Comparison of ENCODE assay signal across 11 cellular contexts in the genomic region with DNA sequence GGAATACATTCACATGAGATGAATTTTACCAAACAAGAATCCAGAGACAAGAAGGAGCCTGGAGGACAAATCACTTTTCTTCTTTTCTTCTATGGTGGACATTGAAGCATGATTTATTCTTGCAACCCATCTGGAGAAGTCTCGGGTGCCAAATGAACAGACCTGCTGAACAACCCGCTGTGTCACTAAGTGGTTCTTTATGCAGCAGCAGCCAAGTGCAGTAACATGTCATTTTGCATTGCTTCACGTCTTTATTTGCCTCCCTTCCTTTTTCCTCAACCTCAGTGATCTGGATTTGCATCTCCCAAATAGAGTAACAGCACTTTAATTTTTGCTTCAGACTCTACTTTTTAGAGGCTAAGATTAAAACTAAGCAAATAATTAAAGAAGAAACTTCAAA. TPM values are rescaled to one million over a fixed set of nuclear protein-coding genes. Genes with fewer than 3 reads are reported as not detected.
DNase-seq lines count a peak whose midpoint lies in the region.
"Had no signal": no experiment of that assay in that cellular context is flagged by ENCODE, and none has a peak within 500 bp of the region (broad histone marks: within the 10 kb centered on the region; RNA-seq: fewer than 3 reads in every experiment).

No MANE protein-coding gene starts in this region.

- DNase-seq in NCI-H2227 (lab: John Stamatoyannopoulos, UW; ENCODE audit: unreplicated experiment) (peak; percentile 8), NCI-H2227 treated with DMSO at 0.1 percent for 48 hours (lab: John Stamatoyannopoulos, UW) (no peak), NCI-H446 treated with DMSO at 0.1 percent for 48 hours (lab: John Stamatoyannopoulos, UW) (peak; percentile 88), cerebellum (ENCODE audit: low spot score) (peak; percentile 82), hepatic stellate cell (ENCODE audit: low spot score) (no peak), CD1c-positive myeloid dendritic cell (ENCODE audit: extremely low spot score) (no peak), dermis blood vessel endothelial cell (no peak)
- DNase-seq: 8988T; CD4-positive, CD25-positive, alpha-beta regulatory T cell; DMS79; HFFc6 had no signal

RNA-seq across cellular contexts. Expression of gene TENT5C, which starts 50.0 kb away (rescaled TPM):
- total RNA-seq in cerebellum (6.2 TPM), dermis blood vessel endothelial cell (0.51 and 0.98 TPM in 2 replicates)

Comparison
In these comparisons a context has a peak if more than half of its experiments do, and no peak if none do; other contexts are left out.
1. DNase-seq: peak in NCI-H2227 (single experiment), NCI-H446 treated with DMSO at 0.1 percent for 48 hours (single experiment) and cerebellum (single experiment); none in NCI-H2227 treated with DMSO at 0.1 percent for 48 hours (single experiment), hepatic stellate cell (single experiment), CD1c-positive myeloid dendritic cell (single experiment) and dermis blood vessel endothelial cell (single experiment).